8 cellular contexts compared by ENCODE assay signal in the genomic region with DNA sequence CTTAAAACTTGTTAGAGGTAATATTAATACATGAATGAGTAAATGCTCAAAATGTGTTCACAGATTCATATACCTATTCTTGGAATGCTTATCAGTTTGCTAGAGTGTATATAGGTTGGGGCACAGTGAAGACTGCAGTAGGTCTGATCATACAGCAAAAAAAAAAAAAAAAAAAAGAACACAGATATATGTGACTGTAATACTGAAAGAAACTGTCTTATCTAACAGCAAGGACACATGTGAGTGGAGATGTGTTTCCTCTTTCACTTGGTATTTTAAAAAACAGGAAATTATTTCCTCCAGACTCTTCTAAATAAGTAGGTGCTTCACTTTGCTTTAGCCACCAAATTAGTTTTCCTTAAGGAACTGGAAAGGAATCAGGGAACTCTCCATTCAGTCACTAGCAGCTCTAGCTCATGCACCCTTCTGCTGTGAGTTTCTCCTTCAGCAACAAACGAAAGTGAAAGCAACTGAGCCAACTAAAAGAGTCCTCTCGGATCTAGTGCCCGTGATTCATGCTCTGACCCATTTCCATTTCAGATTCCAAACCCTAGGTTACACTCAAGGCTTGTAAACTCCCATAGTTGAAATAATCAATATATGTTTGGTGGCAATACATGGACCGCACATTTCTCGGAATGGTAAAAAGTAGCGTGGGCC.
DNase-seq lines count a peak whose midpoint lies in the region; FAIRE-seq and TF ChIP-seq lines count a peak whose summit lies in the region.

No MANE protein-coding gene starts in this region.

- CTCF ChIA-PET in HEK293T (lab: Yijun Ruan, JAX), result no interaction called here
- CTCF ChIA-PET in activated naive CD4-positive, alpha-beta T cell treated with anti-CD3 and anti-CD28 coated beads, Interleukin-2, amount 10 ng/mL, durations not matched to agents 7 days and 5 days (lab: Charles Lee), result no interaction called here

- intact Hi-C loops in kidney (cut with DNase I), result no loop called here

- H3K4me1 ChIP-seq in kidney (ENCODE audit: control insufficient read depth in 1 of 2, insufficient read depth in 1 of 2, low read depth in 1 of 2, low read length in 2 of 2), result no peaks in the 10 kb centered on the region

- no peaks in the 10 kb centered on the region for H3K27me3 Mint-ChIP-seq in activated naive CD4-positive, alpha-beta T cell treated with anti-CD3 and anti-CD28 coated beads, Interleukin-2, amount 10 ng/mL, durations not matched to agents 7 days and 5 days

- H3K9me3 ChIP-seq in kidney (ENCODE audit: control insufficient read depth in 1 of 2, low read length in 2 of 2), result no peaks in the 10 kb centered on the region

- POLR2A ChIA-PET in HEK293T (lab: Yijun Ruan, JAX), result no interaction called here

- H3K4me3 Mint-ChIP-seq in activated naive CD4-positive, alpha-beta T cell treated with anti-CD3 and anti-CD28 coated beads, Interleukin-2, amount 10 ng/mL, durations not matched to agents 7 days and 5 days, result peak overlapping the region; percentile 58

- H3K4me3 ChIP-seq in kidney (ENCODE audit: low read length in 2 of 2), result peak overlapping the region; percentile 0 to 35

- H3K9me3 Mint-ChIP-seq in activated naive CD4-positive, alpha-beta T cell treated with anti-CD3 and anti-CD28 coated beads, Interleukin-2, amount 10 ng/mL, durations not matched to agents 7 days and 5 days, result no peaks in the 10 kb centered on the region

- H3K9ac ChIP-seq in kidney (ENCODE audit: low read length in 2 of 2), result no peak overlapping the region

- DNase-seq in NCI-H1092 treated with DMSO at 0.1 percent for 48 hours (lab: John Stamatoyannopoulos, UW) (peak; percentile 19), NCI-H1092 (lab: John Stamatoyannopoulos, UW) (no peak), HEK293T (ENCODE audit: extremely low spot score) (peak; percentile 3), MV-4-11 (lab: John Stamatoyannopoulos, UW) (peak; percentile 40), kidney (no peak), NCI-H1436 treated with DMSO at 0.1 percent for 48 hours (lab: John Stamatoyannopoulos, UW) (no peak), anterior cingulate cortex (lab: John Stamatoyannopoulos, UW) (no peak)
- DNase-seq in activated naive CD4-positive, alpha-beta T cell treated with anti-CD3 and anti-CD28 coated beads, Interleukin-2, amount 10 ng/mL, durations not matched to agents 7 days and 5 days, result peak; percentile 31

- H3K4me1 Mint-ChIP-seq in activated naive CD4-positive, alpha-beta T cell treated with anti-CD3 and anti-CD28 coated beads, Interleukin-2, amount 10 ng/mL, durations not matched to agents 7 days and 5 days, result peaks cover 8% of the 10 kb centered on the region

- FAIRE-seq in kidney (lab: Jason Lieb, UNC), result no peak

- H3K36me3 ChIP-seq in kidney (ENCODE audit: control insufficient read depth in 1 of 2, insufficient read depth in 2 of 2, low read length in 2 of 2), result no peaks in the 10 kb centered on the region

- no peak for TF ChIP-seq CTCF in kidney (IDR thresholded peaks at IDR 0.05; ENCODE audit: borderline replicate concordance, extremely low read depth, insufficient read depth)

- peak overlapping the region; percentile 72 for H3K27ac Mint-ChIP-seq in activated naive CD4-positive, alpha-beta T cell treated with anti-CD3 and anti-CD28 coated beads, Interleukin-2, amount 10 ng/mL, durations not matched to agents 7 days and 5 days

- no peaks in the 10 kb centered on the region for H3K36me3 Mint-ChIP-seq in activated naive CD4-positive, alpha-beta T cell treated with anti-CD3 and anti-CD28 coated beads, Interleukin-2, amount 10 ng/mL, durations not matched to agents 7 days and 5 days

- no peak overlapping the region for H3K27ac ChIP-seq in kidney (ENCODE audit: low read depth in 2 of 2, low read length in 2 of 2)

TF ChIP-seq in HEK293T, 16 proteins besides CTCF, POLR2A, EP300 and RAD21:
- TF ChIP-seq SUZ12 (IDR thresholded peaks at IDR 0.05) (no peak), SP1 (IDR thresholded peaks at IDR 0.05) (no peak), CTBP1 (IDR thresholded peaks at IDR 0.05; ENCODE audit: borderline replicate concordance) (no peak)

Comparison
In these comparisons a context has a peak if more than half of its experiments do, and no peak if none do; other contexts are left out.
1. DNase-seq: peak in NCI-H1092 treated with DMSO at 0.1 percent for 48 hours (single experiment), HEK293T (single experiment), MV-4-11 (single experiment) and activated naive CD4-positive, alpha-beta T cell treated with anti-CD3 and anti-CD28 coated beads, Interleukin-2, amount 10 ng/mL, durations not matched to agents 7 days and 5 days (single experiment); none in NCI-H1092 (single experiment), kidney (single experiment), NCI-H1436 treated with DMSO at 0.1 percent for 48 hours (single experiment) and anterior cingulate cortex (0 of 58).